Comparison of ENCODE assay signal across 17 cellular contexts in the genomic region with DNA sequence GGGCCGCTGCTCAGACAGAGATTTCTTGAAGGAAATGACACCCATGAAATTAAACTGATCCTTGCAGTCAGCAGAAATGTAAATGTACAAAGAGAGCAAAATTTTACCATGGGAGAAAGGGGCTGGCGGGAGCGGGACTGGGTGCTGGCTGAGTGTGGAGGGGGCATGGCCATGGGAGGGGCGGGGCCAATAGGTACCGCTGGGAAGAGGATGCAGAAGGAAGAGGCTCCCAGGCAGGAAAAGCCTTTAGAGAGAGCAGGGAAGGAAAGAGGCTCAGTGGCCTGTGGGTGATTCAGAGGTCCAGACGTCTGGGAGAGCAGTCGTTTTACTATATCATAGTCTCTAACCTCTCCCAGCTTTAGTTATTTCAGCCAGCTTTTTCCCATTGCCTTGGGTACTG.
DNase-seq lines count a peak whose midpoint lies in the region; ATAC-seq and TF ChIP-seq lines count a peak whose summit lies in the region.
"Had no signal": no experiment of that assay in that cellular context is flagged by ENCODE, and none has a peak within 500 bp of the region (broad histone marks: within the 10 kb centered on the region; RNA-seq: fewer than 3 reads in every experiment).

No MANE protein-coding gene starts in this region.

- H3K4me3 ChIP-seq in endodermal cell (ENCODE audit: low read length): no peak overlapping the region
- H3K4me3 ChIP-seq in mesendoderm (ENCODE audit: low read length): no peak overlapping the region
- H3K4me3 ChIP-seq: A549, BLaER1 had no signal

- H3K36me3 Mint-ChIP-seq in endodermal cell (ENCODE audit: low read depth): no peaks in the 10 kb centered on the region
- H3K36me3 Mint-ChIP-seq: CD14-positive monocyte; CD4-positive, alpha-beta memory T cell had no signal

- no peak overlapping the region for H2BK120ac ChIP-seq in mesendoderm (ENCODE audit: low read depth, low read length)

- DNase-seq in NCI-H526 (lab: John Stamatoyannopoulos, UW): peak; percentile 16 to 50
- DNase-seq in NCI-H526 treated with DMSO at 0.1 percent for 48 hours (lab: John Stamatoyannopoulos, UW): no peak
- DNase-seq in endodermal cell: peak; percentile 61
- DNase-seq in mesendoderm: peak; percentile 6
- DNase-seq: AML-193; CD4-positive, alpha-beta memory T cell; DMS153; DMS79; GDM1; KG1 had no signal

- no peaks in the 10 kb centered on the region for H3K79me1 ChIP-seq in mesendoderm (ENCODE audit: low read length)

- H3K27me3 ChIP-seq in endodermal cell (ENCODE audit: control insufficient read depth, insufficient read depth, low read length, poor library complexity, severe bottlenecking) (no peaks in the 10 kb centered on the region), mesendoderm (ENCODE audit: insufficient read depth, low read length, poor library complexity) (no peaks in the 10 kb centered on the region)
- H3K27me3 ChIP-seq: BLaER1 had no signal

- H3K36me3 ChIP-seq in endodermal cell (ENCODE audit: control insufficient read depth, insufficient read depth, low read length) (no peaks in the 10 kb centered on the region), mesendoderm (ENCODE audit: control insufficient read depth, insufficient read depth, low read length) (no peaks in the 10 kb centered on the region)
- H3K36me3 ChIP-seq: BLaER1 had no signal

- H4K5ac ChIP-seq in mesendoderm (ENCODE audit: low read length): no peak overlapping the region

- H3K4me1 ChIP-seq in endodermal cell (ENCODE audit: control insufficient read depth, insufficient read depth, low read length): no peaks in the 10 kb centered on the region
- no peaks in the 10 kb centered on the region for H3K4me1 ChIP-seq in mesendoderm (ENCODE audit: control insufficient read depth, low read depth, low read length)
- H3K4me1 ChIP-seq: A549, BLaER1 had no signal

- H3K23ac ChIP-seq in mesendoderm (ENCODE audit: low read length): no peak overlapping the region

- H3K4me3 Mint-ChIP-seq in endodermal cell: no peak overlapping the region
- H3K4me3 Mint-ChIP-seq: CD14-positive monocyte; CD4-positive, alpha-beta memory T cell had no signal

- no peak overlapping the region for H2AK5ac ChIP-seq in mesendoderm (ENCODE audit: low read length)

- H3K27ac ChIP-seq in endodermal cell (ENCODE audit: low read depth, low read length) (no peak overlapping the region), mesendoderm (ENCODE audit: low read depth, low read length) (no peak overlapping the region)
- H3K27ac ChIP-seq: 22Rv1, A549, BLaER1 had no signal

- H3K9me3 Mint-ChIP-seq in endodermal cell: peaks cover 5% of the 10 kb centered on the region

- peaks cover 2% of the 10 kb centered on the region for H3K27me3 Mint-ChIP-seq in endodermal cell (ENCODE audit: insufficient read depth)
- H3K27me3 Mint-ChIP-seq: CD4-positive, alpha-beta memory T cell had no signal

- H3K79me2 ChIP-seq in mesendoderm (ENCODE audit: control insufficient read depth, insufficient read depth, low read length): no peaks in the 10 kb centered on the region

- no peak overlapping the region for H3K4ac ChIP-seq in mesendoderm (ENCODE audit: low read depth, low read length)

- WGBS in endodermal cell (ENCODE audit: insufficient coverage in 1 of 2, insufficient read length in 1 of 2), 2 experiments: 90 to 100% methylated on average over 3 to 6 of the region's 7 CpGs
- WGBS in mesendoderm (ENCODE audit: extremely low coverage, insufficient coverage, low lambda C conversion rate): no CpG with 5 or more reads among the region's 7 CpGs

- no peak overlapping the region for H3K56ac ChIP-seq in mesendoderm (ENCODE audit: low read length)

- ATAC-seq in HG02678 (IDR thresholded peaks at IDR 0.05; ENCODE audit: unreplicated experiment) (no peak), GM18907 (IDR thresholded peaks at IDR 0.05; ENCODE audit: unreplicated experiment) (no peak), GM21423 (IDR thresholded peaks at IDR 0.05; ENCODE audit: unreplicated experiment) (no peak)
- ATAC-seq: A549 had no signal

- TF ChIP-seq CTCF in endodermal cell (conservative IDR thresholded peaks at IDR 0.05): no peak

- H4K8ac ChIP-seq in mesendoderm (ENCODE audit: low read depth, low read length): no peak overlapping the region

- H3K9ac ChIP-seq in endodermal cell (ENCODE audit: extremely low read depth, low read length, poor library complexity, severe bottlenecking) (no peak overlapping the region), mesendoderm (ENCODE audit: low read length) (no peak overlapping the region)
- H3K9ac ChIP-seq: BLaER1 had no signal

- H2BK15ac ChIP-seq in mesendoderm (replicated peaks; ENCODE audit: low read depth): no peak overlapping the region

- H2BK5ac ChIP-seq in mesendoderm (ENCODE audit: low read length): no peak overlapping the region

- H3K9me3 ChIP-seq in endodermal cell (ENCODE audit: control insufficient read depth, low read length): no peaks in the 10 kb centered on the region
- H3K9me3 ChIP-seq: A549, BLaER1 had no signal

- H3K4me1 Mint-ChIP-seq in endodermal cell: peaks cover under 1% of the 10 kb centered on the region
- H3K4me1 Mint-ChIP-seq: CD14-positive monocyte; CD4-positive, alpha-beta memory T cell had no signal

- no peak overlapping the region for H3K27ac Mint-ChIP-seq in endodermal cell
- H3K27ac Mint-ChIP-seq: CD14-positive monocyte; CD4-positive, alpha-beta memory T cell had no signal

- no peak overlapping the region for H3K4me2 ChIP-seq in mesendoderm (ENCODE audit: low read length)
- H3K4me2 ChIP-seq: A549, BLaER1 had no signal

- H3K18ac ChIP-seq in mesendoderm (ENCODE audit: low read length): no peak overlapping the region
